Comparison of ENCODE assay signal across 23 cellular contexts in genomic region chr13:77457989-77458388, GRCh38.
"Had no signal": no experiment of that assay in that cellular context is flagged by ENCODE, and none has a peak within 500 bp of the region (broad histone marks: within the 10 kb centered on the region; RNA-seq: fewer than 3 reads in every experiment).

No MANE protein-coding gene starts in this region.

- H3K27me3 Mint-ChIP-seq: activated CD8-positive, alpha-beta T cell treated with anti-CD3 and anti-CD28 coated beads for 36 hours had no signal

- H3K9me3 ChIP-seq: adrenal gland had no signal

- H3K4me1 Mint-ChIP-seq: activated naive CD8-positive, alpha-beta T cell treated with anti-CD3 and anti-CD28 coated beads, Interleukin-2, amount 10 ng/mL, durations not matched to agents 7 days and 5 days had no signal

- H3K9me3 Mint-ChIP-seq: activated CD8-positive, alpha-beta T cell treated with anti-CD3 and anti-CD28 coated beads for 36 hours; activated naive CD8-positive, alpha-beta T cell treated with anti-CD3 and anti-CD28 coated beads, Interleukin-2, amount 10 ng/mL, durations not matched to agents 7 days and 5 days; activated T-cell treated with anti-CD3 and anti-CD28 coated beads, Interleukin-2, amount 50 U/mL, for 72 hours; activated T-helper 2 cell treated with anti-CD3 and anti-CD28 coated beads, Interferon-gamma antibody, Interleukin-2, Interleukin-4, amounts not matched to agents 10 μg/mL and 5 μg/mL and 100 μg/mL, durations not matched to agents 14 hours and 24 hours and 36 hours; T-helper 1 cell treated with Interleukin-12 subunit alpha and Interleukin-12 subunit beta and Interleukin-4 antibody, amounts not matched to agents 30 μg/mL and 1 μg/mL, for 36 hours had no signal

- H3K36me3 ChIP-seq: adrenal gland had no signal

- ATAC-seq: activated CD4-positive, CD25-positive, alpha-beta regulatory T cell treated with anti-CD3 and anti-CD28 coated beads, Interleukin-2, amount 50 U/mL, for 24 hours; activated CD8-positive, alpha-beta T cell treated with anti-CD3 and anti-CD28 coated beads for 36 hours; activated T-cell treated with anti-CD3 and anti-CD28 coated beads, Interleukin-2, amount 50 U/mL, for 72 hours; PC-3 had no signal

- H3K4me3 Mint-ChIP-seq: activated CD8-positive, alpha-beta T cell treated with anti-CD3 and anti-CD28 coated beads for 36 hours; activated naive CD8-positive, alpha-beta T cell treated with anti-CD3 and anti-CD28 coated beads, Interleukin-2, amount 10 ng/mL, durations not matched to agents 7 days and 5 days; activated T-cell treated with anti-CD3 and anti-CD28 coated beads, Interleukin-2, amount 50 U/mL, for 72 hours; T-helper 1 cell treated with Interleukin-12 subunit alpha and Interleukin-12 subunit beta and Interleukin-4 antibody, amounts not matched to agents 30 μg/mL and 1 μg/mL, for 36 hours had no signal

- H3K27ac Mint-ChIP-seq: activated CD8-positive, alpha-beta T cell treated with anti-CD3 and anti-CD28 coated beads for 36 hours; activated naive CD8-positive, alpha-beta T cell treated with anti-CD3 and anti-CD28 coated beads, Interleukin-2, amount 10 ng/mL, durations not matched to agents 7 days and 5 days; activated T-cell treated with anti-CD3 and anti-CD28 coated beads, Interleukin-2, amount 50 U/mL, for 72 hours; activated T-helper 2 cell treated with anti-CD3 and anti-CD28 coated beads, Interferon-gamma antibody, Interleukin-2, Interleukin-4, amounts not matched to agents 10 μg/mL and 5 μg/mL and 100 μg/mL, durations not matched to agents 14 hours and 24 hours and 36 hours; T-helper 1 cell treated with Interleukin-12 subunit alpha and Interleukin-12 subunit beta and Interleukin-4 antibody, amounts not matched to agents 30 μg/mL and 1 μg/mL, for 36 hours had no signal

- H3K4me3 ChIP-seq: adrenal gland, coronary artery had no signal

- H3K36me3 Mint-ChIP-seq: activated naive CD8-positive, alpha-beta T cell treated with anti-CD3 and anti-CD28 coated beads, Interleukin-2, amount 10 ng/mL, durations not matched to agents 7 days and 5 days had no signal

- H3K4me1 ChIP-seq: adrenal gland had no signal

- H3K27ac ChIP-seq: adrenal gland, coronary artery had no signal

- DNase-seq: activated CD4-positive, alpha-beta T cell treated with anti-CD3 and anti-CD28 coated beads for 4 hours; activated CD8-positive, alpha-beta memory T cell treated with anti-CD3 and anti-CD28 coated beads, Interleukin-2, amount 50 U/mL, for 4 hours; activated CD8-positive, alpha-beta T cell treated with anti-CD3 and anti-CD28 coated beads for 36 hours; activated naive CD4-positive, alpha-beta T cell treated with anti-CD3 and anti-CD28 coated beads, Interleukin-2, amount 50 U/mL, for 16 hours; activated naive CD8-positive, alpha-beta T cell treated with anti-CD3 and anti-CD28 coated beads, Interleukin-2, amount 10 ng/mL, durations not matched to agents 7 days and 5 days; activated T-cell treated with anti-CD3 and anti-CD28 coated beads, Interleukin-2, amount 50 U/mL, for 72 hours; adrenal gland; anterior cingulate cortex; Karpas-422; MM.1S; NCI-H1092; NCI-H1436; NCI-H1694 treated with DMSO at 0.1 percent for 48 hours; NCI-H2029 treated with DMSO at 0.1 percent for 48 hours; NCI-H345; NCI-H510A treated with DMSO at 0.1 percent for 48 hours; NCI-H774; PC-3; SHP77 treated with DMSO at 0.1 percent for 48 hours had no signal

- H3K27me3 ChIP-seq: adrenal gland had no signal
